In genomic region chrX:65718538-65718937, GRCh38 we compare ENCODE assay signal across 24 cellular contexts. TPM values are rescaled to one million over a fixed set of nuclear protein-coding genes. Genes with fewer than 3 reads are reported as not detected.
A peak's percentile ranks its signal among the peaks of the same experiment; 100 is the strongest.
DNase-seq lines count a peak whose midpoint lies in the region; ATAC-seq and TF ChIP-seq lines count a peak whose summit lies in the region.
"Had no signal": no experiment of that assay in that cellular context is flagged by ENCODE, and none has a peak within 500 bp of the region (broad histone marks: within the 10 kb centered on the region; RNA-seq: fewer than 3 reads in every experiment).

No MANE protein-coding gene starts in this region.

- no peaks in the 10 kb centered on the region for H3K27me3 Mint-ChIP-seq in activated CD4-positive, alpha-beta T cell treated with anti-CD3 and anti-CD28 coated beads for 36 hours
- no peaks in the 10 kb centered on the region for H3K27me3 Mint-ChIP-seq in activated naive CD4-positive, alpha-beta T cell treated with anti-CD3 and anti-CD28 coated beads, Interleukin-2, amount 50 U/mL, for 24 hours
- H3K27me3 Mint-ChIP-seq in central memory CD8-positive, alpha-beta T cell: no peaks in the 10 kb centered on the region
- H3K27me3 Mint-ChIP-seq in natural killer cell (ENCODE audit: low read depth in 2 of 2): no peaks in the 10 kb centered on the region
- H3K27me3 Mint-ChIP-seq: CD4-positive, CD25-positive, alpha-beta regulatory T cell had no signal

- no peak overlapping the region for H3K4me3 Mint-ChIP-seq in activated CD4-positive, alpha-beta T cell treated with anti-CD3 and anti-CD28 coated beads for 36 hours
- H3K4me3 Mint-ChIP-seq in activated naive CD4-positive, alpha-beta T cell treated with anti-CD3 and anti-CD28 coated beads, Interleukin-2, amount 50 U/mL, for 24 hours: no peak overlapping the region
- H3K4me3 Mint-ChIP-seq in central memory CD8-positive, alpha-beta T cell: no peak overlapping the region
- peak overlapping the region; percentile 21 for H3K4me3 Mint-ChIP-seq in natural killer cell
- H3K4me3 Mint-ChIP-seq: GM23338 had no signal

- no peak for ATAC-seq in activated CD4-positive, alpha-beta T cell treated with anti-CD3 and anti-CD28 coated beads for 36 hours
- no peak for ATAC-seq in central memory CD8-positive, alpha-beta T cell (replicated peaks; ENCODE audit: extremely low read depth, poor library complexity, severe bottlenecking)
- ATAC-seq in natural killer cell: no peak
- ATAC-seq: GM12878, GM23338, HCT116 had no signal

- H3K36me3 Mint-ChIP-seq in activated CD4-positive, alpha-beta T cell treated with anti-CD3 and anti-CD28 coated beads for 36 hours (ENCODE audit: low read depth): peaks cover 54% of the 10 kb centered on the region
- H3K36me3 Mint-ChIP-seq in activated naive CD4-positive, alpha-beta T cell treated with anti-CD3 and anti-CD28 coated beads, Interleukin-2, amount 50 U/mL, for 24 hours: peaks cover 12% of the 10 kb centered on the region
- H3K36me3 Mint-ChIP-seq in central memory CD8-positive, alpha-beta T cell (ENCODE audit: insufficient read depth): peaks cover 35% of the 10 kb centered on the region
- H3K36me3 Mint-ChIP-seq in natural killer cell: peaks cover 22% of the 10 kb centered on the region

- CTCF ChIA-PET in activated CD4-positive, alpha-beta T cell treated with anti-CD3 and anti-CD28 coated beads for 36 hours (lab: Charles Lee): interaction anchor here (1.3 kb wide), 1 partner anchor 18 kb away, joined by 3 read pairs; no protein-coding TSS in a partner anchor

- peaks cover 33% of the 10 kb centered on the region for H3K4me1 ChIP-seq in effector memory CD4-positive, alpha-beta T cell (ENCODE audit: control insufficient read depth, insufficient read depth, low read length, poor library complexity, severe bottlenecking)

- no peaks in the 10 kb centered on the region for H3K9me3 Mint-ChIP-seq in activated CD4-positive, alpha-beta T cell treated with anti-CD3 and anti-CD28 coated beads for 36 hours (ENCODE audit: low read depth)
- no peaks in the 10 kb centered on the region for H3K9me3 Mint-ChIP-seq in activated naive CD4-positive, alpha-beta T cell treated with anti-CD3 and anti-CD28 coated beads, Interleukin-2, amount 50 U/mL, for 24 hours
- H3K9me3 Mint-ChIP-seq in central memory CD8-positive, alpha-beta T cell: no peaks in the 10 kb centered on the region
- no peaks in the 10 kb centered on the region for H3K9me3 Mint-ChIP-seq in natural killer cell
- H3K9me3 Mint-ChIP-seq: CD4-positive, CD25-positive, alpha-beta regulatory T cell; GM23338 had no signal

- POLR2A ChIA-PET in activated CD4-positive, alpha-beta T cell treated with anti-CD3 and anti-CD28 coated beads for 36 hours (lab: Charles Lee): no interaction called here

- DNase-seq in activated CD4-positive, alpha-beta T cell treated with anti-CD3 and anti-CD28 coated beads for 36 hours: no peak
- DNase-seq in activated CD4-positive, alpha-beta T cell treated with anti-CD3 and anti-CD28 coated beads for 1 hour: no peak
- no peak for DNase-seq in activated naive CD4-positive, alpha-beta T cell treated with Interleukin-2 at 50 U/mL for 16 hours
- no peak for DNase-seq in central memory CD8-positive, alpha-beta T cell (ENCODE audit: low spot score in 2 of 2)
- DNase-seq in natural killer cell: no peak
- DNase-seq in stimulated activated CD4-positive, alpha-beta T cell treated with anti-CD3 and anti-CD28 coated beads, Interleukin-4, amount 100 ng/mL, for 24 hours: no peak
- no peak for DNase-seq in effector memory CD4-positive, alpha-beta T cell
- DNase-seq: Calu3; CD4-positive, CD25-positive, alpha-beta regulatory T cell; GF-D8; Kasumi-1; MG63; NCI-H1048; NCI-H1436; NCI-H1930; NCI-H226; NCI-H524; NCI-H82; OCI-M1 had no signal

- no peak overlapping the region for H3K27ac ChIP-seq in effector memory CD4-positive, alpha-beta T cell (ENCODE audit: insufficient read depth, low read length, poor library complexity, severe bottlenecking)
- H3K27ac ChIP-seq: 22Rv1 had no signal

- H3K36me3 ChIP-seq in effector memory CD4-positive, alpha-beta T cell (ENCODE audit: control insufficient read depth, insufficient read depth, low read length): peaks cover 17% of the 10 kb centered on the region

- peaks cover 88% of the 10 kb centered on the region for H3K4me1 Mint-ChIP-seq in activated CD4-positive, alpha-beta T cell treated with anti-CD3 and anti-CD28 coated beads for 36 hours
- peaks cover 88% of the 10 kb centered on the region for H3K4me1 Mint-ChIP-seq in activated naive CD4-positive, alpha-beta T cell treated with anti-CD3 and anti-CD28 coated beads, Interleukin-2, amount 50 U/mL, for 24 hours
- H3K4me1 Mint-ChIP-seq in central memory CD8-positive, alpha-beta T cell: peaks cover 69% of the 10 kb centered on the region
- peaks cover 68 to 96% of the 10 kb centered on the region in 2 donors for H3K4me1 Mint-ChIP-seq in natural killer cell
- H3K4me1 Mint-ChIP-seq: GM23338 had no signal

- H3K27ac Mint-ChIP-seq in activated CD4-positive, alpha-beta T cell treated with anti-CD3 and anti-CD28 coated beads for 36 hours: peak overlapping the region; percentile 42
- H3K27ac Mint-ChIP-seq in activated naive CD4-positive, alpha-beta T cell treated with anti-CD3 and anti-CD28 coated beads, Interleukin-2, amount 50 U/mL, for 24 hours: peak overlapping the region; percentile 52
- H3K27ac Mint-ChIP-seq in central memory CD8-positive, alpha-beta T cell (ENCODE audit: low read depth): peak overlapping the region; percentile 55
- peak overlapping the region; percentile 79 to 86 for H3K27ac Mint-ChIP-seq in natural killer cell
- H3K27ac Mint-ChIP-seq: GM23338 had no signal

- H3K27me3 ChIP-seq in effector memory CD4-positive, alpha-beta T cell (replicated peaks; ENCODE audit: control insufficient read depth, insufficient read depth, low read length, poor library complexity, severe bottlenecking): no peaks in the 10 kb centered on the region
- H3K27me3 ChIP-seq: MG63 had no signal

- no peak for TF ChIP-seq CTCF in natural killer cell (IDR thresholded peaks at IDR 0.05)

- H3K4me3 ChIP-seq in effector memory CD4-positive, alpha-beta T cell (ENCODE audit: insufficient read depth, low read depth, low read length, poor library complexity, severe bottlenecking): no peak overlapping the region
- H3K4me3 ChIP-seq: GM12878, GM23338, MG63 had no signal

- H3K9me3 ChIP-seq in effector memory CD4-positive, alpha-beta T cell (ENCODE audit: control insufficient read depth, low read length): no peaks in the 10 kb centered on the region
- H3K9me3 ChIP-seq: MG63 had no signal

- intact Hi-C loops in activated CD4-positive, alpha-beta T cell treated with anti-CD3 and anti-CD28 coated beads for 36 hours (cut with DNase I, micrococcal nuclease): no loop called here
- intact Hi-C loops in natural killer cell (cut with micrococcal nuclease): no loop called here

RNA-seq across cellular contexts. Expression of gene MSN, which starts 51.1 kb away (rescaled TPM):
- 100 to 1,000 TPM; 476 to 609 TPM for total RNA-seq in activated CD4-positive, alpha-beta T cell treated with anti-CD3 and anti-CD28 coated beads for 36 hours
- total RNA-seq in natural killer cell: 1,000 to 10,000 TPM in 1 of 3 donors, 100 to 1,000 TPM in 2; 866 to 1,028 (median 919) TPM
